Comparison of ENCODE assay signal across 1 cellular context in genomic region chr1:43036457-43036827, GRCh38.
TF ChIP-seq lines count a peak whose summit lies in the region.

No MANE protein-coding gene starts in this region.

TF ChIP-seq in HepG2, 621 proteins besides CTCF, POLR2A, EP300 and RAD21 (continued from another document and continues in another):
- TF ChIP-seq ZNF142 (CRISPR knock-in tag; IDR thresholded peaks at IDR 0.05): no peak
- TF ChIP-seq ZNF441 (CRISPR knock-in tag; IDR thresholded peaks at IDR 0.05; ENCODE audit: borderline replicate concordance): no peak
- TF ChIP-seq THYN1 (CRISPR knock-in tag; IDR thresholded peaks at IDR 0.05; ENCODE audit: borderline replicate concordance, low read depth): no peak
- TF ChIP-seq ZNF792 (CRISPR knock-in tag; IDR thresholded peaks at IDR 0.05): no peak
- no peak for TF ChIP-seq IKZF4 (CRISPR knock-in tag; IDR thresholded peaks at IDR 0.05; ENCODE audit: borderline replicate concordance, low read depth, not compliant biosample characterization)
- no peak for TF ChIP-seq ZNF891 (CRISPR knock-in tag; IDR thresholded peaks at IDR 0.05)
- TF ChIP-seq TFAP4 (IDR thresholded peaks at IDR 0.05; ENCODE audit: borderline replicate concordance, low read depth): no peak
- TF ChIP-seq TCF12 (IDR thresholded peaks at IDR 0.05): no peak
- TF ChIP-seq TCF12 (CRISPR knock-in tag; IDR thresholded peaks at IDR 0.05): 0 out of 2 replicates have a peak, but pooled peaks have one; percentile 6
- 0 out of 2 replicates have a peak, but pooled peaks have one; percentile 5 for TF ChIP-seq KMT2A (CRISPR knock-in tag; IDR thresholded peaks at IDR 0.05)
- no peak for TF ChIP-seq SNAI1 (CRISPR knock-in tag; IDR thresholded peaks at IDR 0.05; ENCODE audit: borderline replicate concordance)
- TF ChIP-seq SP140L (CRISPR knock-in tag; IDR thresholded peaks at IDR 0.05; ENCODE audit: borderline replicate concordance): no peak
- TF ChIP-seq MNT (IDR thresholded peaks at IDR 0.05): peak; percentile 40; the same call in 1 of the 2 replicates
- TF ChIP-seq ZNF580 (CRISPR knock-in tag; IDR thresholded peaks at IDR 0.05; ENCODE audit: borderline replicate concordance, low read depth): no peak; the same call in 1 of the 2 replicates
- TF ChIP-seq PBX2 (CRISPR knock-in tag; IDR thresholded peaks at IDR 0.05): no peak
- no peak for TF ChIP-seq SALL2 (CRISPR knock-in tag; IDR thresholded peaks at IDR 0.05)
- TF ChIP-seq DDIT3 (CRISPR knock-in tag; IDR thresholded peaks at IDR 0.05): no peak
- TF ChIP-seq HNF1B (CRISPR knock-in tag; IDR thresholded peaks at IDR 0.05): no peak
- TF ChIP-seq SKIL (CRISPR knock-in tag; IDR thresholded peaks at IDR 0.05; ENCODE audit: borderline replicate concordance): no peak
- TF ChIP-seq ZNF605 (CRISPR knock-in tag; IDR thresholded peaks at IDR 0.05): peak; percentile 35
- TF ChIP-seq SKI (IDR thresholded peaks at IDR 0.05; ENCODE audit: partially characterized antibody): no peak
- TF ChIP-seq ZSCAN29 (CRISPR knock-in tag; conservative IDR thresholded peaks at IDR 0.05): peak; percentile 11; the same call in 1 of the 2 replicates
- TF ChIP-seq ZNF615 (CRISPR knock-in tag; IDR thresholded peaks at IDR 0.05; ENCODE audit: borderline replicate concordance): no peak
- no peak for TF ChIP-seq ZNF513 (CRISPR knock-in tag; conservative IDR thresholded peaks at IDR 0.05)
- 0 out of 2 replicates have a peak, but pooled peaks have one; percentile 5 for TF ChIP-seq ZNF687 (CRISPR knock-in tag; IDR thresholded peaks at IDR 0.05)
- no peak for TF ChIP-seq ATF5 (CRISPR knock-in tag; IDR thresholded peaks at IDR 0.05; ENCODE audit: low read depth)
- no peak; the same call in 1 of the 2 replicates for TF ChIP-seq SMAD3 (CRISPR knock-in tag; IDR thresholded peaks at IDR 0.05)
- no peak for TF ChIP-seq HDAC2 (CRISPR knock-in tag; IDR thresholded peaks at IDR 0.05)
- TF ChIP-seq TRAFD1 (CRISPR knock-in tag; IDR thresholded peaks at IDR 0.05; ENCODE audit: borderline replicate concordance): no peak
- no peak for TF ChIP-seq KLF15 (CRISPR knock-in tag; IDR thresholded peaks at IDR 0.05; ENCODE audit: borderline replicate concordance)
- no peak for TF ChIP-seq RFX3 (CRISPR knock-in tag; IDR thresholded peaks at IDR 0.05)
- TF ChIP-seq SPEN (CRISPR knock-in tag; IDR thresholded peaks at IDR 0.05; ENCODE audit: low read depth): no peak
- no peak for TF ChIP-seq HHEX (CRISPR knock-in tag; IDR thresholded peaks at IDR 0.05)
